In genomic region chr18:55173291-55173690, GRCh38 we compare ENCODE assay signal across 21 cellular contexts.
DNase-seq lines count a peak whose midpoint lies in the region; ATAC-seq, FAIRE-seq and TF ChIP-seq lines count a peak whose summit lies in the region.
"Had no signal": no experiment of that assay in that cellular context is flagged by ENCODE, and none has a peak within 500 bp of the region (broad histone marks: within the 10 kb centered on the region; RNA-seq: fewer than 3 reads in every experiment).

No MANE protein-coding gene starts in this region.

- H3K4me3 ChIP-seq in MM.1S (ENCODE audit: low read length) (no peak overlapping the region), kidney (ENCODE audit: low read length in 2 of 2) (no peak overlapping the region)
- H3K4me3 ChIP-seq: BLaER1, GM12878 had no signal

- DNase-seq in MM.1S (peak; percentile 38), RCC 7860 (ENCODE audit: low spot score) (no peak), kidney (no peak), DMS114 treated with DMSO at 0.1 percent for 48 hours (lab: John Stamatoyannopoulos, UW; ENCODE audit: unreplicated experiment) (no peak), NCI-H526 treated with DMSO at 0.1 percent for 48 hours (lab: John Stamatoyannopoulos, UW) (no peak)
- DNase-seq: 8988T; ACHN; BE2C; C1 segment of cervical spinal cord; CD4-positive, alpha-beta memory T cell; CD4-positive, CD25-positive, alpha-beta regulatory T cell; CD8-positive, alpha-beta memory T cell; COR-L47; DMS 273 treated with DMSO at 0.1 percent for 48 hours; DMS79 treated with DMSO at 0.1 percent for 48 hours; GDM1 had no signal

- peak; percentile 14 for FAIRE-seq in RCC 7860 (lab: Jason Lieb, UNC)
- peak; percentile 8 for FAIRE-seq in kidney (lab: Jason Lieb, UNC)
- FAIRE-seq: GM12878, GM12892, GM18507 had no signal

- peaks cover 6% of the 10 kb centered on the region; the same call in 1 of the 2 replicates for H3K4me1 ChIP-seq in MM.1S (ENCODE audit: low read length)
- H3K4me1 ChIP-seq in kidney (ENCODE audit: control insufficient read depth in 1 of 2, insufficient read depth in 1 of 2, low read depth in 1 of 2, low read length in 2 of 2): no peaks in the 10 kb centered on the region
- H3K4me1 ChIP-seq: BE2C, BLaER1 had no signal

- no peak overlapping the region for H3K27ac ChIP-seq in MM.1S (ENCODE audit: low read length)
- H3K27ac ChIP-seq in kidney (ENCODE audit: low read depth in 2 of 2, low read length in 2 of 2): no peak overlapping the region
- H3K27ac ChIP-seq: BLaER1 had no signal

- no peaks in the 10 kb centered on the region for H3F3A ChIP-seq in MM.1S (ENCODE audit: insufficient read depth, low read length)

- H3K9me3 ChIP-seq in MM.1S (replicated peaks; ENCODE audit: insufficient read depth, low read length) (no peaks in the 10 kb centered on the region), kidney (ENCODE audit: control insufficient read depth in 1 of 2, low read length in 2 of 2) (no peaks in the 10 kb centered on the region)
- H3K9me3 ChIP-seq: BE2C had no signal

- peak overlapping the region; percentile 21; the same call in 1 of the 2 replicates for H3K4me2 ChIP-seq in MM.1S (ENCODE audit: low read depth, low read length)
- H3K4me2 ChIP-seq: BLaER1 had no signal

- no peaks in the 10 kb centered on the region for H3K9me2 ChIP-seq in MM.1S (replicated peaks; ENCODE audit: insufficient read depth, low read length)

- no peak for ATAC-seq in GM21576 (IDR thresholded peaks at IDR 0.05; ENCODE audit: unreplicated experiment)
- ATAC-seq: GM12878 had no signal

- no peaks in the 10 kb centered on the region for H4K20me1 ChIP-seq in MM.1S (ENCODE audit: insufficient read depth, low read length)
- H4K20me1 ChIP-seq: BLaER1 had no signal

- no peak overlapping the region for H3K9ac ChIP-seq in MM.1S (ENCODE audit: low read length)
- no peak overlapping the region for H3K9ac ChIP-seq in kidney (ENCODE audit: low read length in 2 of 2)
- H3K9ac ChIP-seq: BLaER1 had no signal

- TF ChIP-seq CTCF in MM.1S (IDR thresholded peaks at IDR 0.05; ENCODE audit: low read length): no peak
- no peak for TF ChIP-seq CTCF in kidney (IDR thresholded peaks at IDR 0.05; ENCODE audit: borderline replicate concordance, extremely low read depth, insufficient read depth)

- no peaks in the 10 kb centered on the region for H3K79me2 ChIP-seq in MM.1S (ENCODE audit: low read length)

- H3K36me3 ChIP-seq in MM.1S (replicated peaks; ENCODE audit: insufficient read depth, low read length) (no peaks in the 10 kb centered on the region), kidney (ENCODE audit: control insufficient read depth in 1 of 2, insufficient read depth in 2 of 2, low read length in 2 of 2) (no peaks in the 10 kb centered on the region)
- H3K36me3 ChIP-seq: BE2C, BLaER1 had no signal

- intact Hi-C loops in kidney (cut with DNase I): no loop called here

- no peak overlapping the region for H2AFZ ChIP-seq in MM.1S (ENCODE audit: low read length)

- no peaks in the 10 kb centered on the region for H3K27me3 ChIP-seq in MM.1S (replicated peaks; ENCODE audit: insufficient read depth, low read length)
- H3K27me3 ChIP-seq: BE2C, BLaER1 had no signal
